33 cellular contexts compared by ENCODE assay signal in genomic region chr10:27717851-27718250, GRCh38. TPM values are rescaled to one million over a fixed set of nuclear protein-coding genes. Genes with fewer than 3 reads are reported as not detected.
"Had no signal": no experiment of that assay in that cellular context is flagged by ENCODE, and none has a peak within 500 bp of the region (broad histone marks: within the 10 kb centered on the region; RNA-seq: fewer than 3 reads in every experiment).

No MANE protein-coding gene starts in this region.

- DNase-seq: activated CD4-positive, alpha-beta T cell treated with anti-CD3 and anti-CD28 coated beads, Interleukin-2, amount 10 ng/mL, durations not matched to agents 24 days and 14 days; activated CD4-positive, alpha-beta T cell treated with anti-CD3 and anti-CD28 coated beads, Interleukin-2, amount 50 U/mL, for 4 hours; activated CD8-positive, alpha-beta T cell treated with anti-CD3 and anti-CD28 coated beads for 36 hours; activated effector memory CD4-positive, alpha-beta T cell treated with anti-CD3 and anti-CD28 coated beads, Interleukin-2, amount 50 U/mL, for 16 hours; activated naive CD4-positive, alpha-beta T cell; activated naive CD4-positive, alpha-beta T cell treated with anti-CD3 and anti-CD28 coated beads, Interleukin-2, amount 50 U/mL, for 16 hours; activated naive CD8-positive, alpha-beta T cell treated with anti-CD3 and anti-CD28 coated beads for 36 hours; activated T-cell treated with anti-CD3 and anti-CD28 coated beads, Interleukin-2, amount 50 U/mL, for 1 hour; activated T-cell treated with anti-CD3 and anti-CD28 coated beads, Interleukin-2, amount 50 U/mL, for 72 hours; amniotic stem cell; aorta; body of pancreas; NCI-H1092 treated with DMSO at 0.1 percent for 48 hours; NCI-H1417; NCI-H146; NCI-H187; NCI-H2029 treated with DMSO at 0.1 percent for 48 hours; NCI-H2107; NCI-H226; NCI-H446 treated with DMSO at 0.1 percent for 48 hours; NCI-H524; NCI-H69; NCI-H82; PC-3; Peyer's patch; SIG-M5; T1000 had no signal

- ATAC-seq: activated CD8-positive, alpha-beta T cell treated with anti-CD3 and anti-CD28 coated beads for 36 hours; activated T-cell treated with anti-CD3 and anti-CD28 coated beads, Interleukin-2, amount 50 U/mL, for 72 hours; activated T-helper 17 cell treated with anti-CD3 and anti-CD28 coated beads, Interleukin-2, amount 50 U/mL, for 72 hours; body of pancreas; PC-3; Right ventricle myocardium inferior had no signal

- H3K36me3 ChIP-seq: breast epithelium, Peyer's patch had no signal

- H3K27ac ChIP-seq: body of pancreas, breast epithelium, Peyer's patch, RWPE1 had no signal

- H3K27me3 ChIP-seq: body of pancreas, Peyer's patch had no signal

- H3K9me3 ChIP-seq: body of pancreas, breast epithelium, Peyer's patch had no signal

- H3K4me3 ChIP-seq: body of pancreas, breast epithelium, Peyer's patch had no signal

- H3K4me1 ChIP-seq: body of pancreas, breast epithelium, Peyer's patch had no signal

RNA-seq across cellular contexts. Expression of gene MKX, which starts 27.8 kb away (rescaled TPM):
- total RNA-seq: activated CD4-positive, alpha-beta T cell treated with anti-CD3 and anti-CD28 coated beads, Interleukin-2, amount 10 ng/mL, durations not matched to agents 24 days and 14 days; T-helper 1 cell treated with Interleukin-12 subunit alpha and Interleukin-12 subunit beta and Interleukin-4 antibody, amounts not matched to agents 30 ng/mL and 1 ng/mL, for 36 hours; T-helper 2 cell treated with Interferon-gamma antibody and Interleukin-4, amounts not matched to agents 100 ng/mL and 5 ng/mL, for 36 hours had no signal
